Comparison of ENCODE assay signal across 1 cellular context in genomic region chr2:226451486-226451885, GRCh38.
TF ChIP-seq lines count a peak whose summit lies in the region.

No MANE protein-coding gene starts in this region.

TF ChIP-seq in WTC11, 78 proteins besides CTCF, POLR2A, EP300 and RAD21 (continued from another document):
- TF ChIP-seq STAT6 (CRISPR knock-in tag; conservative IDR thresholded peaks at IDR 0.05; ENCODE audit: low read depth) = no peak
- no peak for TF ChIP-seq ZNF425 (CRISPR knock-in tag; conservative IDR thresholded peaks at IDR 0.05)
- TF ChIP-seq NR1H2 (CRISPR knock-in tag; IDR thresholded peaks at IDR 0.05) = no peak
- no peak for TF ChIP-seq JUN (CRISPR knock-in tag; IDR thresholded peaks at IDR 0.05)
- no peak for TF ChIP-seq MLX (CRISPR knock-in tag; IDR thresholded peaks at IDR 0.05)
- no peak for TF ChIP-seq CREB1 (CRISPR knock-in tag; IDR thresholded peaks at IDR 0.05)
- TF ChIP-seq FOXP1 (CRISPR knock-in tag; IDR thresholded peaks at IDR 0.05; ENCODE audit: borderline replicate concordance) = no peak
- TF ChIP-seq ZNF317 (CRISPR knock-in tag; IDR thresholded peaks at IDR 0.05; ENCODE audit: borderline replicate concordance, low read depth) = no peak
- TF ChIP-seq SOX15 (CRISPR knock-in tag; IDR thresholded peaks at IDR 0.05) = no peak
- TF ChIP-seq OVOL2 (CRISPR knock-in tag; IDR thresholded peaks at IDR 0.05; ENCODE audit: borderline replicate concordance) = no peak
- no peak for TF ChIP-seq JAZF1 (CRISPR knock-in tag; IDR thresholded peaks at IDR 0.05)
- no peak for TF ChIP-seq ZNF532 (CRISPR knock-in tag; IDR thresholded peaks at IDR 0.05; ENCODE audit: borderline replicate concordance)
- no peak for TF ChIP-seq GABPB1 (CRISPR knock-in tag; IDR thresholded peaks at IDR 0.05)
- no peak for TF ChIP-seq MXD4 (CRISPR knock-in tag; IDR thresholded peaks at IDR 0.05; ENCODE audit: borderline replicate concordance)
- TF ChIP-seq CBFB (CRISPR knock-in tag; IDR thresholded peaks at IDR 0.05; ENCODE audit: low read depth) = no peak
- no peak for TF ChIP-seq NR3C1 (CRISPR knock-in tag; conservative IDR thresholded peaks at IDR 0.05; ENCODE audit: low read depth)
- TF ChIP-seq ZNF423 (CRISPR knock-in tag; IDR thresholded peaks at IDR 0.05) = no peak
